23 cellular contexts compared by ENCODE assay signal in genomic region chr3:52182691-52183090, GRCh38. TPM values are rescaled to one million over a fixed set of nuclear protein-coding genes. Genes with fewer than 3 reads are reported as not detected.
"Had no signal": no experiment of that assay in that cellular context is flagged by ENCODE, and none has a peak within 500 bp of the region (broad histone marks: within the 10 kb centered on the region; RNA-seq: fewer than 3 reads in every experiment).

No MANE protein-coding gene starts in this region.

- H3K4me3 Mint-ChIP-seq: activated CD4-positive, alpha-beta memory T cell treated with anti-CD3 and anti-CD28 coated beads for 36 hours; activated naive CD4-positive, alpha-beta T cell treated with anti-CD3 and anti-CD28 coated beads, Interleukin-2, amount 10 ng/mL, durations not matched to agents 7 days and 5 days; naive B cell; neural progenitor cell had no signal

- H3K9me2 ChIP-seq: SK-N-SH had no signal

- ATAC-seq: gastrocnemius medialis, left colon had no signal

- H3K36me3 ChIP-seq: esophagus muscularis mucosa, gastrocnemius medialis, neural progenitor cell, stomach, suprapubic skin, transverse colon, vagina had no signal

- H3K9me3 ChIP-seq: esophagus muscularis mucosa, gastrocnemius medialis, SK-N-SH, stomach, suprapubic skin, transverse colon, vagina had no signal

- H3K27ac ChIP-seq: esophagus muscularis mucosa, neural progenitor cell, suprapubic skin, transverse colon, vagina had no signal

- H3K9me3 Mint-ChIP-seq: activated CD4-positive, alpha-beta memory T cell treated with anti-CD3 and anti-CD28 coated beads for 36 hours; activated naive CD4-positive, alpha-beta T cell treated with anti-CD3 and anti-CD28 coated beads, Interleukin-2, amount 10 ng/mL, durations not matched to agents 7 days and 5 days; naive B cell had no signal

- H3K4me3 ChIP-seq: esophagus muscularis mucosa, gastrocnemius medialis, lung, neural progenitor cell, stomach, suprapubic skin, transverse colon, vagina had no signal

- H2AFZ ChIP-seq: neural progenitor cell had no signal

- DNase-seq: activated CD4-positive, alpha-beta memory T cell treated with anti-CD3 and anti-CD28 coated beads for 36 hours; activated CD4-positive, alpha-beta T cell treated with anti-CD3 and anti-CD28 coated beads for 48 hours; activated effector memory CD4-positive, alpha-beta T cell treated with Interleukin-2 at 50 U/mL for 16 hours; activated naive CD4-positive, alpha-beta T cell treated with anti-CD3 and anti-CD28 coated beads, Interleukin-2, amount 10 ng/mL, durations not matched to agents 7 days and 5 days; activated T-cell treated with anti-CD3 and anti-CD28 coated beads, Interleukin-2, amount 50 U/mL, for 1 hour; cortex of kidney; gastrocnemius medialis; left colon; naive B cell; SK-N-SH; stimulated activated CD4-positive, alpha-beta T cell treated with anti-CD3 and anti-CD28 coated beads, Interleukin-12 subunit alpha, Interleukin-12 subunit beta, amount 100 ng/mL, for 4 hours; stimulated activated CD4-positive, alpha-beta T cell treated with anti-CD3 and anti-CD28 coated beads, Interleukin-4, amount 100 ng/mL, for 4 hours; stomach had no signal

- H3K27me3 Mint-ChIP-seq: activated CD4-positive, alpha-beta memory T cell treated with anti-CD3 and anti-CD28 coated beads for 36 hours; progenitor cell of endocrine pancreas had no signal

- H3K36me3 Mint-ChIP-seq: activated CD4-positive, alpha-beta memory T cell treated with anti-CD3 and anti-CD28 coated beads for 36 hours; activated naive CD4-positive, alpha-beta T cell treated with anti-CD3 and anti-CD28 coated beads, Interleukin-2, amount 10 ng/mL, durations not matched to agents 7 days and 5 days; naive B cell; neural progenitor cell had no signal

- H3K4me1 ChIP-seq: neural progenitor cell, suprapubic skin, transverse colon, vagina had no signal

- H3K9ac ChIP-seq: neural progenitor cell, SK-N-SH had no signal

- H3K27ac Mint-ChIP-seq: activated CD4-positive, alpha-beta memory T cell treated with anti-CD3 and anti-CD28 coated beads for 36 hours; activated naive CD4-positive, alpha-beta T cell treated with anti-CD3 and anti-CD28 coated beads, Interleukin-2, amount 10 ng/mL, durations not matched to agents 7 days and 5 days; naive B cell; neural progenitor cell; progenitor cell of endocrine pancreas had no signal

- H3K27me3 ChIP-seq: esophagus muscularis mucosa, gastrocnemius medialis, neural progenitor cell, stomach, suprapubic skin, transverse colon, vagina had no signal

- H3K4me2 ChIP-seq: neural progenitor cell, SK-N-SH had no signal

- H3K4me1 Mint-ChIP-seq: activated naive CD4-positive, alpha-beta T cell treated with anti-CD3 and anti-CD28 coated beads, Interleukin-2, amount 10 ng/mL, durations not matched to agents 7 days and 5 days; naive B cell had no signal

RNA-seq across cellular contexts. Expression of gene TLR9, which starts 42.8 kb away (rescaled TPM):
- total RNA-seq: endothelial cell of umbilical vein, osteoblast, progenitor cell of endocrine pancreas, stomach, vagina had no signal
- polyA plus RNA-seq: endothelial cell of umbilical vein, keratinocyte had no signal
